Comparison of ENCODE assay signal across 11 cellular contexts in the genomic region with DNA sequence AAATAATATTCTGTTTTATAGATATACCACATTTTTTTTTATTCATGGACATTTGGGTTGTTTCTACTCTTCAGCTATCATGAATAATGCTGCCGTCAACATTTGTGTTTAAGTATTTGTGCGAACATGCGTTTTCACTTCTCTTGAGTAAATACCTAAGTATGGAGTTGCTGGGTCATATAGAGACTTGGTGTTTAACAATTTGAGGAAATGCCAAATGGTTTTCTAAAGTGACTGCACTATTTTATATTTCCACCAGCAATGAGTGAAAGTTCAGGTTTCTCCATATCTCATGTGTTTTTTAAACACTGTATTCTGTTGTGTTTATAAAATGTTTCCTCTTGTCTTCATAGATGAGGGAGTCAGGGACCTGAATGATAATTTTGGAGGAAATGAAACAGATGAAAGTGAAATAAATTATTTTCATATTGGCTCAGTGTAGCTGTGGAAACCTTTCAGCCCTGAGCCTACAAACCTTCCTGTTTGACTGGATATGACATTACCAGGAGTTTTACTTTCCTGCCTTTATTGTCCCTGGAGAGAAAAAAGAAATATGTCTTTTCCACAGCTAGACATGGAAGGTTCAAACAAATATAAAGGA. TPM values are rescaled to one million over a fixed set of nuclear protein-coding genes. Genes with fewer than 3 reads are reported as not detected.
DNase-seq lines count a peak whose midpoint lies in the region; ATAC-seq and TF ChIP-seq lines count a peak whose summit lies in the region.
"Had no signal": no experiment of that assay in that cellular context is flagged by ENCODE, and none has a peak within 500 bp of the region (broad histone marks: within the 10 kb centered on the region; RNA-seq: fewer than 3 reads in every experiment).

No MANE protein-coding gene starts in this region.

- H3K4me1 Mint-ChIP-seq in type B pancreatic cell (ENCODE audit: unreplicated experiment), result peaks cover 57% of the 10 kb centered on the region

- no peak for TF ChIP-seq EP300 in tibial nerve (IDR thresholded peaks at IDR 0.05)

- H3K4me3 ChIP-seq in cardiac muscle cell, result no peak overlapping the region
- H3K4me3 ChIP-seq in mammary epithelial cell (replicated peaks in 1 of 3; ENCODE audit: insufficient read depth in 1 of 3, low read depth in 2 of 3, low read length in 3 of 3), result no peak overlapping the region
- no peak overlapping the region for H3K4me3 ChIP-seq in tibial nerve
- H3K4me3 ChIP-seq: thyroid gland had no signal

- H3K27ac ChIP-seq in cardiac muscle cell, result peak overlapping the region; percentile 95
- no peak overlapping the region for H3K27ac ChIP-seq in mammary epithelial cell (ENCODE audit: insufficient read depth, low read depth, low read length)
- H3K27ac ChIP-seq in tibial nerve, result peak overlapping the region in 2 of 4 donors; percentile 57 to 70
- H3K27ac ChIP-seq in RWPE1, result no peak overlapping the region

- no peak for TF ChIP-seq CTCF in cardiac muscle cell (IDR thresholded peaks at IDR 0.05; ENCODE audit: low read depth, low read length)
- no peak for TF ChIP-seq CTCF in mammary epithelial cell (conservative IDR thresholded peaks at IDR 0.05 in 1 of 2, IDR thresholded peaks at IDR 0.05 in 1 of 2; ENCODE audit: extremely low read depth in 1 of 2, insufficient read depth in 1 of 2, low read depth in 1 of 2, low read length in 2 of 2)
- TF ChIP-seq CTCF in type B pancreatic cell (conservative IDR thresholded peaks at IDR 0.05), result no peak
- no peak for TF ChIP-seq CTCF in tibial nerve (IDR thresholded peaks at IDR 0.05)
- no peak for TF ChIP-seq CTCF in RWPE1 (conservative IDR thresholded peaks at IDR 0.05; ENCODE audit: low read depth)

- H3K27me3 ChIP-seq in cardiac muscle cell (no peaks in the 10 kb centered on the region), mammary epithelial cell (ENCODE audit: insufficient read depth, low read length) (no peaks in the 10 kb centered on the region), tibial nerve (no peaks in the 10 kb centered on the region)
- H3K27me3 ChIP-seq: thyroid gland had no signal

- dilution Hi-C loops in mammary epithelial cell (cut with HindIII; ENCODE audit: low sequenced_read_pairs), result no loop called here

- H3K4me1 ChIP-seq in cardiac muscle cell (ENCODE audit: low read depth) (peaks cover 48% of the 10 kb centered on the region), mammary epithelial cell (ENCODE audit: insufficient read depth, low read length) (peaks cover 8% of the 10 kb centered on the region), tibial nerve (peaks cover 0 to 76% (median 30%) of the 10 kb centered on the region in 4 donors)

- CTCF ChIA-PET in mammary epithelial cell (lab: Charles Lee; ENCODE audit: low non-redundant PET), result no interaction called here
- CTCF ChIA-PET in RWPE1 (lab: Yijun Ruan, JAX), result interaction anchor here (0.6 kb wide), 1 partner anchor 186 kb away, joined by 3 read pairs; no protein-coding TSS in a partner anchor

- H3K9me3 ChIP-seq in cardiac muscle cell (ENCODE audit: low read depth), result no peaks in the 10 kb centered on the region
- H3K9me3 ChIP-seq in mammary epithelial cell (replicated peaks; ENCODE audit: insufficient read depth, low read length), result no peaks in the 10 kb centered on the region
- no peaks in the 10 kb centered on the region for H3K9me3 ChIP-seq in tibial nerve
- H3K9me3 ChIP-seq: thyroid gland had no signal

- H3K9me3 Mint-ChIP-seq in type B pancreatic cell, result no peaks in the 10 kb centered on the region

- no peak for DNase-seq in cardiac muscle cell (ENCODE audit: low read depth in 1 of 2, low spot score in 1 of 2)
- DNase-seq in cardiac septum (ENCODE audit: low spot score), result no peak
- DNase-seq in mammary epithelial cell, result no peak
- DNase-seq in type B pancreatic cell (ENCODE audit: extremely low spot score, unreplicated experiment), result no peak
- DNase-seq in tibial nerve (ENCODE audit: low spot score in 2 of 2), result no peak
- no peak for DNase-seq in GF-D8 (lab: John Stamatoyannopoulos, UW)
- no peak for DNase-seq in RWPE1 (ENCODE audit: low spot score)
- DNase-seq: DMS53 had no signal

- TF ChIP-seq POLR2A in tibial nerve (IDR thresholded peaks at IDR 0.05), result no peak

- peak overlapping the region; percentile 67 for H3K27ac Mint-ChIP-seq in type B pancreatic cell

- peaks cover 61% of the 10 kb centered on the region for H3K79me2 ChIP-seq in mammary epithelial cell (ENCODE audit: insufficient read depth, low read length)

- no peaks in the 10 kb centered on the region for H3K36me3 ChIP-seq in cardiac muscle cell
- no peaks in the 10 kb centered on the region for H3K36me3 ChIP-seq in mammary epithelial cell (ENCODE audit: insufficient read depth, low read length)
- no peaks in the 10 kb centered on the region for H3K36me3 ChIP-seq in tibial nerve
- H3K36me3 ChIP-seq: thyroid gland had no signal

- peak; percentile 75 for ATAC-seq in HG02870 (IDR thresholded peaks at IDR 0.05; ENCODE audit: unreplicated experiment)
- ATAC-seq: activated CD4-positive, CD25-positive, alpha-beta regulatory T cell treated with anti-CD3 and anti-CD28 coated beads, Interleukin-2, amount 50 U/mL, for 24 hours had no signal

- BruUV-seq in mammary epithelial cell (replicated peaks; lab: Mats Ljungman, UMichigan), result no TSS peak

- H3K27me3 Mint-ChIP-seq in type B pancreatic cell, result no peaks in the 10 kb centered on the region

- in situ Hi-C loops in mammary epithelial cell (cut with MboI; ENCODE audit: low sequenced_read_pairs in 2 of 2), result no loop called here

- H4K20me1 ChIP-seq in mammary epithelial cell (ENCODE audit: insufficient read depth, low read length), result no peaks in the 10 kb centered on the region

- H3K4me3 Mint-ChIP-seq in type B pancreatic cell, result no peak overlapping the region

- intact Hi-C loops in cardiac septum (cut with DNase I), result no loop called here
- intact Hi-C loops in mammary epithelial cell (cut with micrococcal nuclease), result no loop called here

- POLR2A ChIA-PET in RWPE1 (lab: Yijun Ruan, JAX; ENCODE audit: low non-redundant PET), result no interaction called here

- H3K36me3 Mint-ChIP-seq in type B pancreatic cell, result peaks cover 4% of the 10 kb centered on the region

- no peak overlapping the region for H3K4me2 ChIP-seq in mammary epithelial cell (ENCODE audit: insufficient read depth, low read depth, low read length)

- no peak overlapping the region for H3K9ac ChIP-seq in mammary epithelial cell (ENCODE audit: insufficient read depth, low read length)

- 98% methylated on average over 3 of the region's 3 CpGs for WGBS in mammary epithelial cell (ENCODE audit: low coverage, missing lambda C conversion rate)
- WGBS in tibial nerve, 2 donors, result 92 to 95% methylated on average over 3 of the region's 3 CpGs

- peak overlapping the region; percentile 52 for H2AFZ ChIP-seq in mammary epithelial cell (ENCODE audit: low read depth, low read length)

RNA-seq across cellular contexts. Expression of a gene that starts 26.3 kb away (rescaled TPM):
- total RNA-seq in cardiac muscle cell (30.1 and 34.2 TPM in 2 replicates), cardiac septum (83.8 TPM), mammary epithelial cell (10 to 100 TPM; 30.2 to 35.0 TPM), type B pancreatic cell (ENCODE audit: low replicate concordance) (64.3 and 70.6 TPM in 2 replicates), tibial nerve (10 to 100 TPM; 40.0 to 86.7 (median 57.6) TPM)
- polyA plus RNA-seq in cardiac muscle cell (33.9 and 43.4 TPM in 2 replicates), mammary epithelial cell (15.1 TPM)
- 35.3 TPM for polyA minus RNA-seq in mammary epithelial cell
